In the genomic region with DNA sequence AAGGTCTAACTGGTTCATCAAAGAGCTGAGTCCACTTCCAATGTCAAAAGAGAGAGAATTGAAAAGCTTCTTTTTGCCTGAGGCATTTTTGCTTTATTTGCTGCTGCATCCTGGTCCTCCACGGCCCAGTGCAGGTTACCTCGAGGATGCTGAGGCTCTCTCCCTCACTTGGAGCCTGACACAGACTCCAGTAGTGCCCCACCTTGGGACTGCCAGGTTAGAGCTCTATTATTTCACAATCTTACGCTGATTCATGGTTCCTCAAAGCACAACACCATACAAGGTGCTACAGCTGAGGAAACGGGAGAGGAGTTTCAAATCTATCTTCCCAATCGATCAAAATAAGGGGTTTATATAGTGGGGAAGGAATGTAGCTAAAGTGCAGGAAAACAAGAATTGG, we compare ENCODE assay signal across 33 cellular contexts. TPM values are rescaled to one million over a fixed set of nuclear protein-coding genes. Genes with fewer than 3 reads are reported as not detected.
"Had no signal": no experiment of that assay in that cellular context is flagged by ENCODE, and none has a peak within 500 bp of the region (broad histone marks: within the 10 kb centered on the region; RNA-seq: fewer than 3 reads in every experiment).

No MANE protein-coding gene starts in this region.

- ATAC-seq: activated CD8-positive, alpha-beta T cell treated with anti-CD3 and anti-CD28 coated beads for 36 hours; activated T-cell treated with anti-CD3 and anti-CD28 coated beads, Interleukin-2, amount 50 U/mL, for 72 hours; activated T-helper 17 cell treated with anti-CD3 and anti-CD28 coated beads, Interleukin-2, amount 50 U/mL, for 72 hours had no signal

- DNase-seq: activated CD4-positive, alpha-beta T cell treated with anti-CD3 and anti-CD28 coated beads, Interleukin-2, amount 10 ng/mL, durations not matched to agents 24 days and 14 days; activated CD4-positive, alpha-beta T cell treated with anti-CD3 and anti-CD28 coated beads, Interleukin-2, amount 50 U/mL, for 4 hours; activated CD8-positive, alpha-beta T cell treated with anti-CD3 and anti-CD28 coated beads for 36 hours; activated effector memory CD4-positive, alpha-beta T cell treated with anti-CD3 and anti-CD28 coated beads, Interleukin-2, amount 50 U/mL, for 16 hours; activated naive CD4-positive, alpha-beta T cell; activated naive CD4-positive, alpha-beta T cell treated with anti-CD3 and anti-CD28 coated beads, Interleukin-2, amount 50 U/mL, for 16 hours; activated naive CD8-positive, alpha-beta T cell treated with anti-CD3 and anti-CD28 coated beads for 36 hours; activated T-cell treated with anti-CD3 and anti-CD28 coated beads, Interleukin-2, amount 50 U/mL, for 1 hour; activated T-cell treated with anti-CD3 and anti-CD28 coated beads, Interleukin-2, amount 50 U/mL, for 72 hours; amniotic stem cell; aorta; brain microvascular endothelial cell; KG1; NCI-H1048; NCI-H1105 treated with DMSO at 0.1 percent for 48 hours; NCI-H1436; NCI-H1694; NCI-H1930; NCI-H2081 treated with DMSO at 0.1 percent for 48 hours; NCI-H510A; NCI-H526; NCI-H748 treated with DMSO at 0.1 percent for 48 hours; NK-92 treated with Interleukin-12 subunit alpha and Interleukin-12 subunit beta, amount 100 ng/mL, for 24 hours; Right ventricle myocardium superior; SW 1271; T-helper 1 cell; T-helper 2 cell; T-helper 9 cell; WERI-Rb-1 had no signal

- H3K4me1 Mint-ChIP-seq: activated CD4-positive, alpha-beta T cell treated with anti-CD3 and anti-CD28 coated beads, Interleukin-2, amount 10 ng/mL, durations not matched to agents 24 days and 14 days; activated naive CD8-positive, alpha-beta T cell treated with anti-CD3 and anti-CD28 coated beads for 36 hours; activated T-helper 17 cell treated with anti-CD3 and anti-CD28 coated beads, Interleukin-2, amount 50 U/mL, for 72 hours had no signal

- H3K27ac Mint-ChIP-seq: activated CD4-positive, alpha-beta T cell treated with anti-CD3 and anti-CD28 coated beads, Interleukin-2, amount 10 ng/mL, durations not matched to agents 24 days and 14 days; activated CD8-positive, alpha-beta T cell treated with anti-CD3 and anti-CD28 coated beads for 36 hours; activated naive CD8-positive, alpha-beta T cell treated with anti-CD3 and anti-CD28 coated beads for 36 hours; activated T-cell treated with anti-CD3 and anti-CD28 coated beads, Interleukin-2, amount 50 U/mL, for 72 hours; activated T-helper 17 cell treated with anti-CD3 and anti-CD28 coated beads, Interleukin-2, amount 50 U/mL, for 72 hours had no signal

- H3K9me3 Mint-ChIP-seq: activated CD4-positive, alpha-beta T cell treated with anti-CD3 and anti-CD28 coated beads, Interleukin-2, amount 10 ng/mL, durations not matched to agents 24 days and 14 days; activated T-helper 17 cell treated with anti-CD3 and anti-CD28 coated beads, Interleukin-2, amount 50 U/mL, for 72 hours had no signal

- H3K36me3 ChIP-seq: brain microvascular endothelial cell, WERI-Rb-1 had no signal

- H3K4me3 Mint-ChIP-seq: activated CD4-positive, alpha-beta T cell treated with anti-CD3 and anti-CD28 coated beads, Interleukin-2, amount 10 ng/mL, durations not matched to agents 24 days and 14 days; activated CD8-positive, alpha-beta T cell treated with anti-CD3 and anti-CD28 coated beads for 36 hours; activated naive CD8-positive, alpha-beta T cell treated with anti-CD3 and anti-CD28 coated beads for 36 hours; activated T-cell treated with anti-CD3 and anti-CD28 coated beads, Interleukin-2, amount 50 U/mL, for 72 hours; activated T-helper 17 cell treated with anti-CD3 and anti-CD28 coated beads, Interleukin-2, amount 50 U/mL, for 72 hours had no signal

- H3K4me3 ChIP-seq: PC-9 had no signal

- H3K27me3 Mint-ChIP-seq: activated CD4-positive, alpha-beta T cell treated with anti-CD3 and anti-CD28 coated beads, Interleukin-2, amount 10 ng/mL, durations not matched to agents 24 days and 14 days; activated CD8-positive, alpha-beta T cell treated with anti-CD3 and anti-CD28 coated beads for 36 hours had no signal

- H3K27ac ChIP-seq: brain microvascular endothelial cell, PC-9, RWPE1, WERI-Rb-1 had no signal

- H3K27me3 ChIP-seq: brain microvascular endothelial cell had no signal

- H3K36me3 Mint-ChIP-seq: activated naive CD8-positive, alpha-beta T cell treated with anti-CD3 and anti-CD28 coated beads for 36 hours had no signal

RNA-seq across cellular contexts. Expression of gene PLPPR4, which starts 13.6 kb away (rescaled TPM):
- total RNA-seq: activated CD4-positive, alpha-beta T cell treated with anti-CD3 and anti-CD28 coated beads, Interleukin-2, amount 10 ng/mL, durations not matched to agents 24 days and 14 days; activated CD8-positive, alpha-beta memory T cell treated with anti-CD3 and anti-CD28 coated beads for 36 hours; activated CD8-positive, alpha-beta T cell treated with anti-CD3 and anti-CD28 coated beads for 36 hours; activated naive CD8-positive, alpha-beta T cell treated with anti-CD3 and anti-CD28 coated beads for 36 hours; activated T-cell treated with anti-CD3 and anti-CD28 coated beads, Interleukin-2, amount 50 U/mL, for 72 hours; activated T-helper 17 cell treated with anti-CD3 and anti-CD28 coated beads, Interleukin-2, amount 50 U/mL, for 72 hours; PC-9 had no signal
